In genomic region chr17:82863646-82863940, GRCh38 we compare ENCODE assay signal across 9 cellular contexts. TPM values are rescaled to one million over a fixed set of nuclear protein-coding genes. Genes with fewer than 3 reads are reported as not detected.
DNase-seq lines count a peak whose midpoint lies in the region; FAIRE-seq and TF ChIP-seq lines count a peak whose summit lies in the region.
"Had no signal": no experiment of that assay in that cellular context is flagged by ENCODE, and none has a peak within 500 bp of the region (broad histone marks: within the 10 kb centered on the region; RNA-seq: fewer than 3 reads in every experiment).

No MANE protein-coding gene starts in this region.

- no peaks in the 10 kb centered on the region for H3K9me3 Mint-ChIP-seq in activated CD4-positive, alpha-beta T cell treated with anti-CD3 and anti-CD28 coated beads, Interleukin-2, amount 10 ng/mL, durations not matched to agents 24 days and 14 days

- peaks cover 18% of the 10 kb centered on the region for H3K36me3 Mint-ChIP-seq in activated CD4-positive, alpha-beta T cell treated with anti-CD3 and anti-CD28 coated beads, Interleukin-2, amount 10 ng/mL, durations not matched to agents 24 days and 14 days (ENCODE audit: low read depth)

- H3K56ac ChIP-seq in H1 (replicated peaks; ENCODE audit: insufficient read length, low read depth, low read length): no peak overlapping the region

- H3K4ac ChIP-seq in H1 (replicated peaks; ENCODE audit: insufficient read length, low read depth, low read length): no peak overlapping the region

- intact Hi-C loops in activated CD4-positive, alpha-beta T cell treated with anti-CD3 and anti-CD28 coated beads, Interleukin-2, amount 10 ng/mL, durations not matched to agents 24 days and 14 days (cut with micrococcal nuclease): loop anchor here (2.0 to 10.0 kb wide), 3 partner anchors 13 to 189 kb away; no protein-coding TSS in a partner anchor
- intact Hi-C loops in stomach (cut with DNase I; ENCODE audit: low total_unique reads): no loop called here

- peak overlapping the region; percentile 85 for H3K4me3 Mint-ChIP-seq in activated CD4-positive, alpha-beta T cell treated with anti-CD3 and anti-CD28 coated beads, Interleukin-2, amount 10 ng/mL, durations not matched to agents 24 days and 14 days

- TF ChIP-seq EP300 in H1 (IDR thresholded peaks at IDR 0.05; ENCODE audit: borderline replicate concordance in 1 of 2, low read depth in 2 of 2, low read length in 2 of 2): no peak
- no peak for TF ChIP-seq EP300 in stomach (IDR thresholded peaks at IDR 0.05)

- peaks cover 6 to 23% of the 10 kb centered on the region in 2 experiments for H4K20me1 ChIP-seq in H1 (replicated peaks in 1 of 2; ENCODE audit: control insufficient read depth in 1 of 2, insufficient read depth in 2 of 2, low read length in 2 of 2)

- POLR2A ChIA-PET in H1 (lab: Charles Lee; ENCODE audit: partially characterized antibody): no interaction called here

- no peaks in the 10 kb centered on the region for H3K36me3 ChIP-seq in SJCRH30
- H3K36me3 ChIP-seq in H1 (ENCODE audit: control insufficient read depth in 2 of 4, insufficient read depth in 4 of 4, low read length in 3 of 4): no peaks in the 10 kb centered on the region
- no peaks in the 10 kb centered on the region for H3K36me3 ChIP-seq in stomach

- TF ChIP-seq RAD21 in H1 (IDR thresholded peaks at IDR 0.05 in 1 of 2, conservative IDR thresholded peaks at IDR 0.05 in 1 of 2; ENCODE audit: low read depth in 2 of 2, low read length in 2 of 2): no peak

- no peak overlapping the region for H2BK15ac ChIP-seq in H1 (ENCODE audit: low read length)

- H3K27me3 ChIP-seq in SJCRH30: no peaks in the 10 kb centered on the region
- H3K27me3 ChIP-seq in H1 (replicated peaks in 1 of 4; ENCODE audit: control insufficient read depth in 3 of 4, extremely low read depth in 1 of 4, insufficient read depth in 3 of 4, low read length in 3 of 4): no peaks in the 10 kb centered on the region
- H3K27me3 ChIP-seq in stomach: no peaks in the 10 kb centered on the region

- H3K27ac Mint-ChIP-seq in activated CD4-positive, alpha-beta T cell treated with anti-CD3 and anti-CD28 coated beads, Interleukin-2, amount 10 ng/mL, durations not matched to agents 24 days and 14 days: peak overlapping the region; percentile 96

- peaks cover 15% of the 10 kb centered on the region for H3K79me1 ChIP-seq in H1 (ENCODE audit: low read depth, low read length)

- CTCF ChIA-PET in H1 (lab: Charles Lee; ENCODE audit: partially characterized antibody): interaction anchor here (1.3 to 2.2 kb wide), 8 partner anchors 10 to 50 kb away, joined by 3 to 6 read pairs (median 4); no protein-coding TSS in a partner anchor

- H3K9me3 ChIP-seq in SJCRH30 (replicated peaks) (no peaks in the 10 kb centered on the region), H1 (ENCODE audit: insufficient read depth in 2 of 2, low read depth in 1 of 2, low read length in 1 of 2) (no peaks in the 10 kb centered on the region), stomach (no peaks in the 10 kb centered on the region)

- WGBS in H1 (ENCODE audit: extremely low coverage in 1 of 2, insufficient coverage in 1 of 2, insufficient read length in 1 of 2, insufficient replicate concordance in 2 of 2, low coverage in 1 of 2, low lambda C conversion rate in 2 of 2, missing lambda C conversion rate in 1 of 2), 2 experiments: 86% methylated on average over 4 of the region's 4 CpGs; no CpG with 5 or more reads in 1 of the 2 experiments
- 56 to 87% (median 78%) methylated on average over 4 of the region's 4 CpGs for WGBS in stomach, 5 donors

- no peak overlapping the region for H2AFZ ChIP-seq in H1 (ENCODE audit: low read length)

- TF ChIP-seq POLR2A in H1 (IDR thresholded peaks at IDR 0.05; ENCODE audit: control extremely low read depth in 1 of 2, low read depth in 2 of 2, low read length in 2 of 2) (no peak), stomach (IDR thresholded peaks at IDR 0.05) (no peak)

- no peak overlapping the region for H2BK5ac ChIP-seq in H1 (ENCODE audit: low read depth, low read length)

- H3K4me2 ChIP-seq in H1 (ENCODE audit: insufficient read depth in 1 of 2, low read depth in 2 of 2, low read length in 2 of 2): no peak overlapping the region

- peaks cover 82% of the 10 kb centered on the region for H3K4me1 ChIP-seq in SJCRH30
- H3K4me1 ChIP-seq in H1 (replicated peaks in 1 of 4; ENCODE audit: control insufficient read depth in 3 of 4, insufficient read depth in 4 of 4, low read length in 3 of 4): peaks cover 0 to 8% (median 2%) of the 10 kb centered on the region in 4 experiments; a peak in 4 of 7 replicates
- peaks cover 23 to 61% (median 34%) of the 10 kb centered on the region in 4 donors for H3K4me1 ChIP-seq in stomach

- H3K18ac ChIP-seq in H1 (ENCODE audit: extremely low read depth, low read length): no peak overlapping the region

- H3K23ac ChIP-seq in H1 (ENCODE audit: insufficient read length): no peak overlapping the region

- no peak overlapping the region for H3K9ac ChIP-seq in H1 (replicated peaks in 1 of 4; ENCODE audit: extremely low read depth in 1 of 4, low read depth in 3 of 4, low read length in 3 of 4)

- no peaks in the 10 kb centered on the region for H3K27me3 Mint-ChIP-seq in activated CD4-positive, alpha-beta T cell treated with anti-CD3 and anti-CD28 coated beads, Interleukin-2, amount 10 ng/mL, durations not matched to agents 24 days and 14 days

- no peak overlapping the region for H2BK20ac ChIP-seq in H1 (ENCODE audit: low read length)

- H3K27ac ChIP-seq in SJCRH30 (peak overlapping the region; percentile 93), H1 (ENCODE audit: low read depth, low read length) (peak overlapping the region; percentile 53; the same call in 1 of the 2 replicates), stomach (peak overlapping the region in 4 of 5 donors; percentile 2 to 73 (median 42))

- H3K23me2 ChIP-seq in H1 (ENCODE audit: low read depth, low read length): no peaks in the 10 kb centered on the region

- no peak overlapping the region for H3K4me3 ChIP-seq in SJCRH30
- no peak overlapping the region for H3K4me3 ChIP-seq in H1 (ENCODE audit: extremely low read depth in 1 of 4, insufficient read depth in 2 of 4, low read depth in 3 of 4, low read length in 4 of 4)
- H3K4me3 ChIP-seq in stomach: no peak overlapping the region

- DNase-seq in activated CD4-positive, alpha-beta T cell treated with anti-CD3 and anti-CD28 coated beads, Interleukin-2, amount 10 ng/mL, durations not matched to agents 24 days and 14 days: no peak
- DNase-seq in activated CD4-positive, alpha-beta T cell treated with anti-CD3 and anti-CD28 coated beads for 4 hours: no peak
- DNase-seq in SJCRH30: peak; percentile 73 to 81
- DNase-seq in H1 (ENCODE audit: low read depth in 1 of 2, low spot score in 2 of 2): no peak
- DNase-seq in stomach: no peak
- DNase-seq in ACHN: no peak
- DNase-seq in C1 segment of cervical spinal cord (lab: John Stamatoyannopoulos, UW): no peak
- DNase-seq in HPDE6-E6E7 (ENCODE audit: extremely low spot score): no peak

- H4K91ac ChIP-seq in H1 (replicated peaks; ENCODE audit: insufficient read length, low read length): no peak overlapping the region

- no peak overlapping the region for H4K8ac ChIP-seq in H1 (ENCODE audit: extremely low read depth, insufficient read depth, low read length)

- no peak for FAIRE-seq in H1 (lab: Jason Lieb, UNC)

- H2BK12ac ChIP-seq in H1 (ENCODE audit: low read depth, low read length): no peak overlapping the region

- peaks cover 69% of the 10 kb centered on the region for H3K4me1 Mint-ChIP-seq in activated CD4-positive, alpha-beta T cell treated with anti-CD3 and anti-CD28 coated beads, Interleukin-2, amount 10 ng/mL, durations not matched to agents 24 days and 14 days

- H3K79me2 ChIP-seq in H1 (ENCODE audit: control insufficient read depth in 1 of 2, insufficient read depth in 2 of 2, low read length in 2 of 2): peaks cover 0 to 18% of the 10 kb centered on the region in 2 experiments; a peak in 1 of 4 replicates

- H3K14ac ChIP-seq in H1 (ENCODE audit: insufficient read length): no peak overlapping the region

- no peak overlapping the region for H2BK120ac ChIP-seq in H1 (replicated peaks; ENCODE audit: low read depth, low read length)

- no peak overlapping the region for H4K5ac ChIP-seq in H1 (ENCODE audit: insufficient read length, low read depth, low read length)

- no peak for TF ChIP-seq CTCF in H1 (IDR thresholded peaks at IDR 0.05; ENCODE audit: control extremely low read depth in 1 of 3, insufficient read depth in 1 of 3, low read depth in 1 of 3, low read length in 3 of 3)
- TF ChIP-seq CTCF in stomach (IDR thresholded peaks at IDR 0.05): no peak

- in situ Hi-C loops in ACHN (cut with HindIII; ENCODE audit: low pct_ligation_motif_present, low pct_unique_long_range_greater_than_20kb, low sequenced_read_pairs): no loop called here

- H2AK5ac ChIP-seq in H1 (ENCODE audit: low read depth, low read length): no peak overlapping the region

TF ChIP-seq in H1, 55 proteins besides CTCF, POLR2A, EP300 and RAD21:
- no peak for TF ChIP-seq HDAC6 (IDR thresholded peaks at IDR 0.05; ENCODE audit: low read depth, low read length)
- TF ChIP-seq SAP30 (IDR thresholded peaks at IDR 0.05; ENCODE audit: insufficient read depth, insufficient replicate concordance, low read length): no peak
- TF ChIP-seq MAFK (IDR thresholded peaks at IDR 0.05; ENCODE audit: low read depth, low read length): no peak
- no peak for TF ChIP-seq KDM5A (IDR thresholded peaks at IDR 0.05; ENCODE audit: low read length)
- no peak for TF ChIP-seq EGR1 (IDR thresholded peaks at IDR 0.05; ENCODE audit: borderline replicate concordance, low read depth, low read length)
TF ChIP-seq in H1: peak in this region for 0.

RNA-seq across cellular contexts. Expression of gene ZNF750, which starts 23.8 kb away (rescaled TPM):
- total RNA-seq in activated CD4-positive, alpha-beta T cell treated with anti-CD3 and anti-CD28 coated beads, Interleukin-2, amount 10 ng/mL, durations not matched to agents 24 days and 14 days: not detected in 2 replicates
- not detected in 2 replicates for total RNA-seq in SJCRH30 (2014; rRNA removed; shearing (Covaris generic))
- not detected in 2 replicates for total RNA-seq in H1 (2021; fragmentation: NEBNext Ultra II Directional; extraction: Animal tissue kit (Norgen Biotek cat#: 25700))
- polyA plus RNA-seq in H1 (2011; rRNA removed) (0.02 TPM in 1 of 2 replicates, not detected in the other), stomach (1 to 10 TPM in 1 of 3 donors, not detected in 2; 9.5 TPM)
- not detected for polyA plus RNA-seq in H1 (2011; cell fraction: cytosol; rRNA removed)
- not detected for polyA plus RNA-seq in H1 (2011; cell fraction: nucleus; rRNA removed)
- polyA plus RNA-seq in H1 (2012, experiment 1 of 2): 0.12 to 0.14 TPM in 2 of 4 replicates, not detected in the others
- 0.04 TPM for polyA plus RNA-seq in H1 (2012, experiment 2 of 2)
- polyA plus RNA-seq in H1 (2013, experiment 1 of 2): 0.02 TPM
- polyA plus RNA-seq in H1 (2013, experiment 2 of 2): 0.02 TPM
- polyA minus RNA-seq in H1 (2011; rRNA and poly(A)+ RNA removed): not detected in 2 replicates
- not detected for polyA minus RNA-seq in H1 (2011; cell fraction: cytosol; rRNA and poly(A)+ RNA removed)
- not detected for polyA minus RNA-seq in H1 (2011; cell fraction: nucleus; rRNA and poly(A)+ RNA removed)
- total RNA-seq in stomach: not detected
- total RNA-seq: T-helper 1 cell treated with Interleukin-12 subunit alpha and Interleukin-12 subunit beta and Interleukin-4 antibody, amounts not matched to agents 30 ng/mL and 1 ng/mL, for 36 hours had no signal

Comparison
In these comparisons a context has a peak if more than half of its experiments do, and no peak if none do; other contexts are left out.
1. DNase-seq: peak in SJCRH30 (2 of 2); none in activated CD4-positive, alpha-beta T cell treated with anti-CD3 and anti-CD28 coated beads, Interleukin-2, amount 10 ng/mL, durations not matched to agents 24 days and 14 days (single experiment), activated CD4-positive, alpha-beta T cell treated with anti-CD3 and anti-CD28 coated beads for 4 hours (0 of 2), H1 (0 of 2), stomach (single experiment), ACHN (single experiment), C1 segment of cervical spinal cord (0 of 14) and HPDE6-E6E7 (single experiment).
2. H3K27ac ChIP-seq: peak in every context shown above with its lines; median percentile 93 in SJCRH30; 53 in H1; 42 in stomach.